17 cellular contexts compared by ENCODE assay signal in the genomic region with DNA sequence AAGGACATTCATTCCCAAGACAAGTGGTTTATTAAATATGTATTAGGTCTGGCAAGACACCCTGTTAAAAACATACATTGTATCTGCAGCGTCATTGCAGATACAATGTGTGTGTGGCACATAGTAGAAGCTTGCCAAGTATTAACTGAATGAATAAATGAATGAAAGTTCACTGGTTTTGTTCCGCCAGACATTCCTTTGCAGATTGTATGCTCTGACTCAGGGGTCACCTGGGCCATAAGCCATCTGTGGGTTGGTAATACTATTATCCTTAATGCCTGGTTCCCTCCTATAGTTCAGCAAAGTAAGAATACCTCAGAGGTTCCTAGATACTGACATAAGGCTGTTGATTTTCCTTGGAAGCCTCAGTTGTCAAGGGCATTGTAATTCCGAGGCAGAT.
"Had no signal": no experiment of that assay in that cellular context is flagged by ENCODE, and none has a peak within 500 bp of the region (broad histone marks: within the 10 kb centered on the region; RNA-seq: fewer than 3 reads in every experiment).

No MANE protein-coding gene starts in this region.

- H3K27me3 ChIP-seq: adrenal gland, body of pancreas, hepatocyte, left lung, neutrophil, transverse colon, vagina had no signal

- H3K9me3 ChIP-seq: adrenal gland, body of pancreas, left lung, mucosa of descending colon, neutrophil, transverse colon, vagina had no signal

- H3K36me3 ChIP-seq: adrenal gland, left lung, neutrophil, transverse colon, vagina had no signal

- DNase-seq: activated CD4-positive, alpha-beta memory T cell treated with anti-CD3 and anti-CD28 coated beads, Interleukin-2, amount 10 ng/mL, durations not matched to agents 7 days and 5 days; activated CD4-positive, alpha-beta T cell treated with anti-CD3 and anti-CD28 coated beads for 36 hours; activated effector memory CD4-positive, alpha-beta T cell treated with anti-CD3 and anti-CD28 coated beads, Interleukin-2, amount 50 U/mL, for 16 hours; activated T-cell treated with anti-CD3 and anti-CD28 coated beads, Interleukin-2, amount 50 U/mL, for 4 hours; adrenal gland; body of pancreas; effector memory CD4-positive, alpha-beta T cell; left lung; mucosa of descending colon; naive thymus-derived CD4-positive, alpha-beta T cell; stimulated activated CD4-positive, alpha-beta T cell treated with anti-CD3 and anti-CD28 coated beads, Interleukin-2, amount 100 ng/mL, for 48 hours; T-helper 17 cell; transverse colon had no signal

- H3K4me2 ChIP-seq: hepatocyte had no signal

- H2AFZ ChIP-seq: hepatocyte had no signal

- H3K4me3 ChIP-seq: adrenal gland, body of pancreas, hepatocyte, left lung, mucosa of descending colon, transverse colon, vagina had no signal

- ATAC-seq: activated CD4-positive, alpha-beta T cell treated with anti-CD3 and anti-CD28 coated beads for 36 hours; activated T-cell treated with anti-CD3 and anti-CD28 coated beads, Interleukin-2, amount 50 U/mL, for 4 hours; body of pancreas; left lung; mucosa of descending colon; naive thymus-derived CD4-positive, alpha-beta T cell; stimulated activated memory B cell treated with anti-CD40 and anti-IgM and Interleukin-4, amounts not matched to agents 10 μg/mL and 1 μg/mL and 100 μg/mL, for 72 hours; T-helper 17 cell had no signal

- H3K79me2 ChIP-seq: hepatocyte had no signal

- H3K27ac ChIP-seq: adrenal gland, body of pancreas, hepatocyte, left lung, neutrophil, transverse colon, vagina had no signal
